In the genomic region with DNA sequence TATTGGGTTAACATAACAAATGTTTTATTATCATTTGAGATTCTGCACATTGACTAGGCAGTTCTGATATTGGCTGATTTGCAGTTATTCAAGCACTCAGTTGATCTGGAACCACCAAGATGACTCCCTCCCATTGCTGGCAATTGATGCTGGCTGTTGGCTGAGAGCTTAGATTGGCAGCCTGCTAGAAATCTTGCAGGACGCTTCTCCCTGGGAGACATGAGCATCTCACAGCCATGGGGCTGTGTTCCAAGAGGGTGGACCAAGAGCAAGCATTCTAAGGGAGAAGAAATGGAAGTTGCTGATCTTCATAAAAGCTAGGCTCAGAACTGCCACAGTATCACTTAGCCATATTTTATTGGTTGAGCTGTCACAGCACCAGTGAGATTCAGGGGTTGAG, we compare ENCODE assay signal across 22 cellular contexts.
"Had no signal": no experiment of that assay in that cellular context is flagged by ENCODE, and none has a peak within 500 bp of the region (broad histone marks: within the 10 kb centered on the region; RNA-seq: fewer than 3 reads in every experiment).

No MANE protein-coding gene starts in this region.

- H3K27me3 Mint-ChIP-seq: activated B cell treated with CpG ODN at 0.5 μM for 24 hours; activated CD4-positive, alpha-beta memory T cell treated with anti-CD3 and anti-CD28 coated beads for 36 hours; activated CD4-positive, alpha-beta T cell treated with anti-CD3 and anti-CD28 coated beads for 36 hours; activated naive CD4-positive, alpha-beta T cell treated with anti-CD3 and anti-CD28 coated beads, Interleukin-2, amount 10 ng/mL, durations not matched to agents 7 days and 5 days; stimulated activated naive CD8-positive, alpha-beta T cell treated with anti-CD3 and anti-CD28 coated beads, Interleukin-15, amount 100 ng/mL, for 72 hours had no signal

- H3K4me1 ChIP-seq: gastrocnemius medialis, right lobe of liver, suprapubic skin, transverse colon had no signal

- H3K27me3 ChIP-seq: gastrocnemius medialis, neutrophil, ovary, right lobe of liver, suprapubic skin, transverse colon had no signal

- H3K36me3 ChIP-seq: gastrocnemius medialis, neutrophil, ovary, right lobe of liver, suprapubic skin, transverse colon had no signal

- H3K27ac ChIP-seq: gastrocnemius medialis, neutrophil, ovary, right lobe of liver, suprapubic skin, transverse colon had no signal

- H3K4me1 Mint-ChIP-seq: activated B cell treated with CpG ODN at 0.5 μM for 24 hours; activated CD4-positive, alpha-beta T cell treated with anti-CD3 and anti-CD28 coated beads for 36 hours; activated naive CD4-positive, alpha-beta T cell treated with anti-CD3 and anti-CD28 coated beads, Interleukin-2, amount 10 ng/mL, durations not matched to agents 7 days and 5 days; stimulated activated effector memory CD8-positive, alpha-beta T cell treated with anti-CD3 and anti-CD28 coated beads, Interleukin-12 subunit alpha, Interleukin-12 subunit beta, amount 100 ng/mL, for 72 hours; stimulated activated naive CD8-positive, alpha-beta T cell treated with anti-CD3 and anti-CD28 coated beads, Interleukin-15, amount 100 ng/mL, for 72 hours had no signal

- H3K27ac Mint-ChIP-seq: activated B cell treated with CpG ODN at 0.5 μM for 24 hours; activated CD4-positive, alpha-beta memory T cell treated with anti-CD3 and anti-CD28 coated beads for 36 hours; activated CD4-positive, alpha-beta T cell treated with anti-CD3 and anti-CD28 coated beads for 36 hours; activated naive CD4-positive, alpha-beta T cell treated with anti-CD3 and anti-CD28 coated beads, Interleukin-2, amount 10 ng/mL, durations not matched to agents 7 days and 5 days; mesothelial cell of epicardium; nephron; stimulated activated effector memory CD8-positive, alpha-beta T cell treated with anti-CD3 and anti-CD28 coated beads, Interleukin-12 subunit alpha, Interleukin-12 subunit beta, amount 100 ng/mL, for 72 hours; stimulated activated naive CD8-positive, alpha-beta T cell treated with anti-CD3 and anti-CD28 coated beads, Interleukin-15, amount 100 ng/mL, for 72 hours had no signal

- DNase-seq: activated B cell treated with CpG ODN at 0.5 μM for 24 hours; activated CD4-positive, alpha-beta memory T cell treated with anti-CD3 and anti-CD28 coated beads for 36 hours; activated CD4-positive, alpha-beta T cell treated with anti-CD3 and anti-CD28 coated beads for 36 hours; activated effector memory CD4-positive, alpha-beta T cell treated with anti-CD3 and anti-CD28 coated beads, Interleukin-2, amount 50 U/mL, for 16 hours; activated naive CD4-positive, alpha-beta T cell treated with anti-CD3 and anti-CD28 coated beads, Interleukin-2, amount 10 ng/mL, durations not matched to agents 7 days and 5 days; activated T-cell treated with anti-CD3 and anti-CD28 coated beads for 4 hours; dermis blood vessel endothelial cell; effector CD8-positive, alpha-beta T cell; erythroblast; ovary; right lobe of liver; small intestine; stimulated activated CD4-positive, alpha-beta T cell treated with anti-CD3 and anti-CD28 coated beads, Interleukin-2, amount 100 ng/mL, for 24 hours; stimulated activated naive CD8-positive, alpha-beta T cell treated with anti-CD3 and anti-CD28 coated beads, Interleukin-15, amount 100 ng/mL, for 72 hours; T-helper 9 cell; transverse colon had no signal

- ATAC-seq: activated CD4-positive, alpha-beta T cell treated with anti-CD3 and anti-CD28 coated beads for 36 hours; gastrocnemius medialis; right lobe of liver; stimulated activated effector memory CD8-positive, alpha-beta T cell treated with anti-CD3 and anti-CD28 coated beads, Interleukin-12 subunit alpha, Interleukin-12 subunit beta, amount 100 ng/mL, for 72 hours; stimulated activated naive CD8-positive, alpha-beta T cell treated with anti-CD3 and anti-CD28 coated beads, Interleukin-15, amount 100 ng/mL, for 72 hours had no signal

- H3K9me3 ChIP-seq: gastrocnemius medialis, neutrophil, ovary, right lobe of liver, suprapubic skin, transverse colon had no signal

- H3K36me3 Mint-ChIP-seq: activated CD4-positive, alpha-beta memory T cell treated with anti-CD3 and anti-CD28 coated beads for 36 hours; activated naive CD4-positive, alpha-beta T cell treated with anti-CD3 and anti-CD28 coated beads, Interleukin-2, amount 10 ng/mL, durations not matched to agents 7 days and 5 days; mesothelial cell of epicardium; stimulated activated effector memory CD8-positive, alpha-beta T cell treated with anti-CD3 and anti-CD28 coated beads, Interleukin-12 subunit alpha, Interleukin-12 subunit beta, amount 100 ng/mL, for 72 hours had no signal

- H3K4me3 Mint-ChIP-seq: activated B cell treated with CpG ODN at 0.5 μM for 24 hours; activated CD4-positive, alpha-beta memory T cell treated with anti-CD3 and anti-CD28 coated beads for 36 hours; activated CD4-positive, alpha-beta T cell treated with anti-CD3 and anti-CD28 coated beads for 36 hours; activated naive CD4-positive, alpha-beta T cell treated with anti-CD3 and anti-CD28 coated beads, Interleukin-2, amount 10 ng/mL, durations not matched to agents 7 days and 5 days; mesothelial cell of epicardium; nephron; stimulated activated effector memory CD8-positive, alpha-beta T cell treated with anti-CD3 and anti-CD28 coated beads, Interleukin-12 subunit alpha, Interleukin-12 subunit beta, amount 100 ng/mL, for 72 hours; stimulated activated naive CD8-positive, alpha-beta T cell treated with anti-CD3 and anti-CD28 coated beads, Interleukin-15, amount 100 ng/mL, for 72 hours had no signal

- H3K9me3 Mint-ChIP-seq: activated B cell treated with CpG ODN at 0.5 μM for 24 hours; activated CD4-positive, alpha-beta memory T cell treated with anti-CD3 and anti-CD28 coated beads for 36 hours; activated naive CD4-positive, alpha-beta T cell treated with anti-CD3 and anti-CD28 coated beads, Interleukin-2, amount 10 ng/mL, durations not matched to agents 7 days and 5 days; nephron; stimulated activated naive CD8-positive, alpha-beta T cell treated with anti-CD3 and anti-CD28 coated beads, Interleukin-15, amount 100 ng/mL, for 72 hours had no signal

- H3K4me3 ChIP-seq: gastrocnemius medialis, ovary, right lobe of liver, suprapubic skin, transverse colon had no signal
